Comparison of ENCODE assay signal across 19 cellular contexts in the genomic region with DNA sequence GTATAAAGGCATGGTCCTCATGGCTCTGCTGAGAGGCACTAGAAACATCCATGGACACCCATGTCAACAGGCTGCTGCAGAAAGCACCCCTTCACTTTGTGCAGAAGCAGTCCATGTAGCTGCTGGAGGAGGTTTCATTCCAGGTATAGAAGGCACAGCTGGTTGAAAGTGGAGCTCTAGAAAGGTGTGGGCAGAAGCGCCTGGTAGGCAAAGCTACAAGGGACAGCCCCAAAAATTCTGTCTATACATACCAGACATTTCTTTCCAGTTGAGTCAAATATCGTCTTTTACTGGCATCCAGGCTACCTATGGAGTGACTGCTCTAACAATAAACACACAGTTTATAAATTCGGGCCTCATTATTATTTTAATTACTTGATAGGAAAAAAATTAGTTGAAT.
DNase-seq lines count a peak whose midpoint lies in the region; ATAC-seq lines count a peak whose summit lies in the region.
"Had no signal": no experiment of that assay in that cellular context is flagged by ENCODE, and none has a peak within 500 bp of the region (broad histone marks: within the 10 kb centered on the region; RNA-seq: fewer than 3 reads in every experiment).

No MANE protein-coding gene starts in this region.

- H3K27ac Mint-ChIP-seq in activated CD4-positive, alpha-beta T cell treated with anti-CD3 and anti-CD28 coated beads for 36 hours = no peak overlapping the region
- H3K27ac Mint-ChIP-seq in activated naive CD4-positive, alpha-beta T cell treated with anti-CD3 and anti-CD28 coated beads for 36 hours = no peak overlapping the region
- H3K27ac Mint-ChIP-seq: CD14-positive monocyte; CD4-positive, alpha-beta T cell; CD8-positive, alpha-beta memory T cell; HFFc6 had no signal

- H3K9me3 Mint-ChIP-seq in activated CD4-positive, alpha-beta T cell treated with anti-CD3 and anti-CD28 coated beads for 36 hours (ENCODE audit: low read depth) = no peaks in the 10 kb centered on the region
- no peaks in the 10 kb centered on the region for H3K9me3 Mint-ChIP-seq in activated naive CD4-positive, alpha-beta T cell treated with anti-CD3 and anti-CD28 coated beads for 36 hours
- H3K9me3 Mint-ChIP-seq: CD4-positive, alpha-beta T cell; HFFc6 had no signal

- no peaks in the 10 kb centered on the region for H3K36me3 Mint-ChIP-seq in activated CD4-positive, alpha-beta T cell treated with anti-CD3 and anti-CD28 coated beads for 36 hours (ENCODE audit: low read depth)
- no peaks in the 10 kb centered on the region for H3K36me3 Mint-ChIP-seq in activated naive CD4-positive, alpha-beta T cell treated with anti-CD3 and anti-CD28 coated beads for 36 hours (ENCODE audit: low read depth)
- H3K36me3 Mint-ChIP-seq: CD14-positive monocyte; CD8-positive, alpha-beta memory T cell had no signal

- DNase-seq in activated CD4-positive, alpha-beta T cell treated with anti-CD3 and anti-CD28 coated beads for 36 hours = peak; percentile 25
- DNase-seq in activated CD4-positive, alpha-beta T cell treated with anti-CD3 and anti-CD28 coated beads, Interleukin-2, amount 50 U/mL, for 4 hours = no peak
- peak; percentile 6 for DNase-seq in activated naive CD4-positive, alpha-beta T cell treated with anti-CD3 and anti-CD28 coated beads for 36 hours
- DNase-seq in activated naive CD4-positive, alpha-beta T cell treated with Interleukin-2 at 50 U/mL for 16 hours = no peak
- no peak for DNase-seq in DMS53 treated with DMSO at 0.1 percent for 48 hours (lab: John Stamatoyannopoulos, UW; ENCODE audit: unreplicated experiment)
- DNase-seq: 8988T; ACHN; AML-193; BE2C; CD4-positive, alpha-beta T cell; CD8-positive, alpha-beta memory T cell; DMS 273 treated with DMSO at 0.1 percent for 48 hours; DMS79 treated with DMSO at 0.1 percent for 48 hours; GOT3; HFFc6 had no signal

- CTCF ChIA-PET in activated CD4-positive, alpha-beta T cell treated with anti-CD3 and anti-CD28 coated beads for 36 hours (lab: Charles Lee) = no interaction called here
- CTCF ChIA-PET in activated naive CD4-positive, alpha-beta T cell treated with anti-CD3 and anti-CD28 coated beads for 36 hours (lab: Charles Lee) = no interaction called here

- ATAC-seq in activated CD4-positive, alpha-beta T cell treated with anti-CD3 and anti-CD28 coated beads for 36 hours = peak; percentile 60
- ATAC-seq in HG02798 (IDR thresholded peaks at IDR 0.05; ENCODE audit: poor library complexity, unreplicated experiment) = peak; percentile 55
- ATAC-seq in HG03378 (IDR thresholded peaks at IDR 0.05; ENCODE audit: unreplicated experiment) = no peak
- ATAC-seq: A549 had no signal

- intact Hi-C loops in activated CD4-positive, alpha-beta T cell treated with anti-CD3 and anti-CD28 coated beads for 36 hours (cut with DNase I, micrococcal nuclease) = no loop called here
- intact Hi-C loops in activated naive CD4-positive, alpha-beta T cell treated with anti-CD3 and anti-CD28 coated beads for 36 hours (cut with micrococcal nuclease) = no loop called here

- no peaks in the 10 kb centered on the region for H3K4me1 Mint-ChIP-seq in activated CD4-positive, alpha-beta T cell treated with anti-CD3 and anti-CD28 coated beads for 36 hours
- H3K4me1 Mint-ChIP-seq in activated naive CD4-positive, alpha-beta T cell treated with anti-CD3 and anti-CD28 coated beads for 36 hours (ENCODE audit: low read depth) = no peaks in the 10 kb centered on the region
- H3K4me1 Mint-ChIP-seq: CD14-positive monocyte; CD8-positive, alpha-beta memory T cell had no signal

- POLR2A ChIA-PET in activated CD4-positive, alpha-beta T cell treated with anti-CD3 and anti-CD28 coated beads for 36 hours (lab: Charles Lee) = no interaction called here

- peaks cover 7% of the 10 kb centered on the region for H3K27me3 Mint-ChIP-seq in activated CD4-positive, alpha-beta T cell treated with anti-CD3 and anti-CD28 coated beads for 36 hours
- peaks cover 2% of the 10 kb centered on the region for H3K27me3 Mint-ChIP-seq in activated naive CD4-positive, alpha-beta T cell treated with anti-CD3 and anti-CD28 coated beads for 36 hours (ENCODE audit: low read depth)

- H3K4me3 Mint-ChIP-seq in activated CD4-positive, alpha-beta T cell treated with anti-CD3 and anti-CD28 coated beads for 36 hours = no peak overlapping the region
- H3K4me3 Mint-ChIP-seq in activated naive CD4-positive, alpha-beta T cell treated with anti-CD3 and anti-CD28 coated beads for 36 hours = no peak overlapping the region
- H3K4me3 Mint-ChIP-seq: CD14-positive monocyte; CD4-positive, alpha-beta T cell; CD8-positive, alpha-beta memory T cell; HFFc6 had no signal

Comparison
In these comparisons a context has a peak if more than half of its experiments do, and no peak if none do; other contexts are left out.
1. DNase-seq: peak in activated CD4-positive, alpha-beta T cell treated with anti-CD3 and anti-CD28 coated beads for 36 hours (single experiment) and activated naive CD4-positive, alpha-beta T cell treated with anti-CD3 and anti-CD28 coated beads for 36 hours (single experiment); none in activated CD4-positive, alpha-beta T cell treated with anti-CD3 and anti-CD28 coated beads, Interleukin-2, amount 50 U/mL, for 4 hours (0 of 2), activated naive CD4-positive, alpha-beta T cell treated with Interleukin-2 at 50 U/mL for 16 hours (single experiment) and DMS53 treated with DMSO at 0.1 percent for 48 hours (single experiment).